26 cellular contexts compared by ENCODE assay signal in genomic region chr13:42255854-42256253, GRCh38.
"Had no signal": no experiment of that assay in that cellular context is flagged by ENCODE, and none has a peak within 500 bp of the region (broad histone marks: within the 10 kb centered on the region; RNA-seq: fewer than 3 reads in every experiment).

No MANE protein-coding gene starts in this region.

- H3K4me3 ChIP-seq: adrenal gland, body of pancreas, coronary artery, dorsolateral prefrontal cortex, left ventricle myocardium inferior, ovary, skin epidermis, testis, uterus had no signal

- ATAC-seq: body of pancreas; sciatic nerve; stimulated activated naive CD8-positive, alpha-beta T cell treated with anti-CD3 and anti-CD28 coated beads, Interleukin-15, Interleukin-2, amounts not matched to agents 100 U/mL and 50 U/mL, for 24 hours had no signal

- H3K4me1 ChIP-seq: adrenal gland, body of pancreas, left ventricle myocardium inferior, testis, uterus had no signal

- DNase-seq: activated CD4-positive, alpha-beta T cell treated with anti-CD3 and anti-CD28 coated beads for 48 hours; activated CD4-positive, alpha-beta T cell treated with anti-CD3 and anti-CD28 coated beads, Interleukin-2, amount 50 U/mL, for 48 hours; activated CD8-positive, alpha-beta memory T cell treated with anti-CD3 and anti-CD28 coated beads for 24 hours; activated effector memory CD4-positive, alpha-beta T cell treated with Interleukin-2 at 50 U/mL for 16 hours; activated naive CD4-positive, alpha-beta T cell treated with anti-CD3 and anti-CD28 coated beads for 36 hours; activated naive CD8-positive, alpha-beta T cell treated with anti-CD3 and anti-CD28 coated beads for 36 hours; adrenal gland; aorta; body of pancreas; dorsolateral prefrontal cortex; effector memory CD4-positive, alpha-beta T cell; left ventricle myocardium inferior; ovary; stimulated activated CD4-positive, alpha-beta T cell treated with anti-CD3 and anti-CD28 coated beads, Interleukin-12 subunit alpha, Interleukin-12 subunit beta, amount 100 ng/mL, for 4 hours; stimulated activated CD4-positive, alpha-beta T cell treated with anti-CD3 and anti-CD28 coated beads, Interleukin-4, amount 100 ng/mL, for 1 hour; stimulated activated naive CD8-positive, alpha-beta T cell treated with anti-CD3 and anti-CD28 coated beads, Interleukin-15, Interleukin-2, amounts not matched to agents 100 U/mL and 50 U/mL, for 24 hours; testis; uterus had no signal

- H3K27ac ChIP-seq: adrenal gland, body of pancreas, coronary artery, dorsolateral prefrontal cortex, left ventricle myocardium inferior, neutrophil, ovary, skin epidermis, testis, uterus, VCaP had no signal

- H3K36me3 ChIP-seq: adrenal gland, left ventricle myocardium inferior, neutrophil, ovary, uterus had no signal

- FAIRE-seq: frontal cortex, islet of Langerhans, TTC549 had no signal

- H3K9me3 ChIP-seq: adrenal gland, body of pancreas, left ventricle myocardium inferior, neutrophil, ovary, testis, uterus had no signal

- H3K27me3 ChIP-seq: adrenal gland, body of pancreas, dorsolateral prefrontal cortex, neutrophil, ovary, testis, uterus had no signal
